8 cellular contexts compared by ENCODE assay signal in the genomic region with DNA sequence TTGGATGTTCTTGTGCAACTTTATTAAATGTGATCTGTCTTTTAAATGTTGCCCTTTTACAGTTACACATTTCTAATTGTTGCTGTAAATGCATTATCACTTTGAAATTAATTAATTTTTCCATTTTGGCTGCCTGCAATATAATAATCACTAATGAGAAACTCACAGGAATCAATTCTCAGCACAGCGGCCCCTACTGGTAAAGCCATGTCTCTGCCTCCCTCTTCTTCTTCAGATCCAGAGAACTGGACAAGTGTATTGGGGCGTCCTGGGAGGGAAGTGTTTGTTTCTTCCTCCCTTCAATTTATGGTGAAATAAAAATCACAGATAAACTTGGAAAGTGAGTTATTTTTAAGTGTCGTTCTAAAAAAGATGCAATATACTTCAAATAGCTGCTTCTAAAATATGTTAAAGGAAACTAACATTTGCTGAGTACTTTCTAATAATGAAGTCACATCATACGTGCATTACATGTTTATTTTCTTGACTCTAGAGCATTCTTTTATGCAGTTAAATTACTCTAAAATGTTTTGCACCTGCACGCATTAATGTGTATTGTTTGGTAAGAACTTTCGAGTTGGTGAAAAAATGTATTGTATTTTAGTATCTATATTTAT.
A peak's percentile ranks its signal among the peaks of the same experiment; 100 is the strongest.
DNase-seq lines count a peak whose midpoint lies in the region; ATAC-seq and TF ChIP-seq lines count a peak whose summit lies in the region.

No MANE protein-coding gene starts in this region.

- intact Hi-C loops in CD4-positive, alpha-beta memory T cell (cut with micrococcal nuclease): loop anchor here (5.0 kb wide), 1 partner anchor 315 kb away; no protein-coding TSS in a partner anchor

- H3K27ac ChIP-seq in CD4-positive, alpha-beta memory T cell (ENCODE audit: low read depth, low read length): no peak overlapping the region

- CTCF ChIA-PET in CD4-positive, alpha-beta memory T cell (lab: Charles Lee; ENCODE audit: partially characterized antibody): interaction anchor here (1.1 to 3.9 kb wide), 4 partner anchors 10 to 30 kb away, joined by 3 to 18 read pairs (median 5); no protein-coding TSS in a partner anchor

- H3K36me3 Mint-ChIP-seq in CD4-positive, alpha-beta memory T cell: peaks cover 2 to 17% of the 10 kb centered on the region in 2 donors
- H3K36me3 Mint-ChIP-seq in stimulated activated naive B cell treated with anti-CD40 and anti-IgM and Interleukin-4, amounts not matched to agents 10 μg/mL and 1 μg/mL and 100 μg/mL, for 72 hours: peaks cover 14 to 23% of the 10 kb centered on the region in 2 donors

- no peak overlapping the region for H3K4me3 ChIP-seq in CD4-positive, alpha-beta memory T cell (ENCODE audit: low read length in 2 of 2)
- H3K4me3 ChIP-seq in astrocyte of the cerebellum (ENCODE audit: low read depth, low read length): no peak overlapping the region

- peaks cover 0 to 2% (median 0%) of the 10 kb centered on the region in 8 donors for H3K9me3 Mint-ChIP-seq in CD4-positive, alpha-beta memory T cell
- no peaks in the 10 kb centered on the region for H3K9me3 Mint-ChIP-seq in stimulated activated naive B cell treated with anti-CD40 and anti-IgM and Interleukin-4, amounts not matched to agents 10 μg/mL and 1 μg/mL and 100 μg/mL, for 72 hours

- POLR2A ChIA-PET in CD4-positive, alpha-beta memory T cell (lab: Charles Lee; ENCODE audit: partially characterized antibody): no interaction called here

- no peak overlapping the region for H3K27ac Mint-ChIP-seq in CD4-positive, alpha-beta memory T cell
- H3K27ac Mint-ChIP-seq in stimulated activated naive B cell treated with anti-CD40 and anti-IgM and Interleukin-4, amounts not matched to agents 10 μg/mL and 1 μg/mL and 100 μg/mL, for 72 hours: no peak overlapping the region

- peak; percentile 93 for TF ChIP-seq CTCF in astrocyte of the cerebellum (IDR thresholded peaks at IDR 0.05; ENCODE audit: low read depth, low read length, missing control alignments)

- H3K4me1 ChIP-seq in CD4-positive, alpha-beta memory T cell (ENCODE audit: insufficient read depth, low read length): no peaks in the 10 kb centered on the region

- ATAC-seq in GM21390 (IDR thresholded peaks at IDR 0.05; ENCODE audit: unreplicated experiment) (peak; percentile 53), GM21529 (IDR thresholded peaks at IDR 0.05; ENCODE audit: unreplicated experiment) (no peak)
- ATAC-seq in stimulated activated naive CD8-positive, alpha-beta T cell treated with anti-CD3 and anti-CD28 coated beads, Interleukin-15, Interleukin-2, amounts not matched to agents 100 U/mL and 50 U/mL, for 24 hours: no peak
- ATAC-seq in stimulated activated naive B cell treated with anti-CD40 and anti-IgM and Interleukin-4, amounts not matched to agents 10 μg/mL and 1 μg/mL and 100 μg/mL, for 72 hours (replicated peaks): no peak

- no peak overlapping the region for H3K4me3 Mint-ChIP-seq in CD4-positive, alpha-beta memory T cell
- no peak overlapping the region for H3K4me3 Mint-ChIP-seq in stimulated activated naive B cell treated with anti-CD40 and anti-IgM and Interleukin-4, amounts not matched to agents 10 μg/mL and 1 μg/mL and 100 μg/mL, for 72 hours

- in situ Hi-C loops in astrocyte of the cerebellum (cut with HindIII; ENCODE audit: low sequenced_read_pairs): no loop called here

- no peaks in the 10 kb centered on the region for H3K36me3 ChIP-seq in CD4-positive, alpha-beta memory T cell (ENCODE audit: insufficient read depth, low read length)

- H3K27me3 ChIP-seq in CD4-positive, alpha-beta memory T cell (ENCODE audit: insufficient read depth, low read length): no peaks in the 10 kb centered on the region

- H3K9me3 ChIP-seq in CD4-positive, alpha-beta memory T cell (ENCODE audit: control insufficient read depth in 1 of 2, low read length in 2 of 2): no peaks in the 10 kb centered on the region

- DNase-seq in CD4-positive, alpha-beta memory T cell: peak in 4 of 5 donors; percentile 7 to 24 (median 14)
- DNase-seq in RPMI8226: peak; percentile 52
- no peak for DNase-seq in astrocyte of the cerebellum (ENCODE audit: low read depth)
- DNase-seq in kidney tubule cell (ENCODE audit: low spot score): peak; percentile 28
- DNase-seq in stimulated activated naive CD8-positive, alpha-beta T cell treated with anti-CD3 and anti-CD28 coated beads, Interleukin-15, Interleukin-2, amounts not matched to agents 100 U/mL and 50 U/mL, for 24 hours: peak; percentile 36
- DNase-seq in stimulated activated naive B cell treated with anti-CD40 and anti-IgM and Interleukin-4, amounts not matched to agents 10 μg/mL and 1 μg/mL and 100 μg/mL, for 72 hours: no peak

- peaks cover 0 to 3% (median under 1%) of the 10 kb centered on the region in 4 donors for H3K4me1 Mint-ChIP-seq in CD4-positive, alpha-beta memory T cell
- no peaks in the 10 kb centered on the region for H3K4me1 Mint-ChIP-seq in stimulated activated naive B cell treated with anti-CD40 and anti-IgM and Interleukin-4, amounts not matched to agents 10 μg/mL and 1 μg/mL and 100 μg/mL, for 72 hours

- no peaks in the 10 kb centered on the region for H3K27me3 Mint-ChIP-seq in CD4-positive, alpha-beta memory T cell
- H3K27me3 Mint-ChIP-seq in stimulated activated naive B cell treated with anti-CD40 and anti-IgM and Interleukin-4, amounts not matched to agents 10 μg/mL and 1 μg/mL and 100 μg/mL, for 72 hours: no peaks in the 10 kb centered on the region

Comparison
In these comparisons a context has a peak if more than half of its experiments do, and no peak if none do; other contexts are left out.
1. DNase-seq: peak in CD4-positive, alpha-beta memory T cell (4 of 5), RPMI8226 (single experiment), kidney tubule cell (single experiment) and stimulated activated naive CD8-positive, alpha-beta T cell treated with anti-CD3 and anti-CD28 coated beads, Interleukin-15, Interleukin-2, amounts not matched to agents 100 U/mL and 50 U/mL, for 24 hours (single experiment); none in astrocyte of the cerebellum (single experiment) and stimulated activated naive B cell treated with anti-CD40 and anti-IgM and Interleukin-4, amounts not matched to agents 10 μg/mL and 1 μg/mL and 100 μg/mL, for 72 hours (single experiment).